ENCODE assay signal across 9 cellular contexts in the genomic region with DNA sequence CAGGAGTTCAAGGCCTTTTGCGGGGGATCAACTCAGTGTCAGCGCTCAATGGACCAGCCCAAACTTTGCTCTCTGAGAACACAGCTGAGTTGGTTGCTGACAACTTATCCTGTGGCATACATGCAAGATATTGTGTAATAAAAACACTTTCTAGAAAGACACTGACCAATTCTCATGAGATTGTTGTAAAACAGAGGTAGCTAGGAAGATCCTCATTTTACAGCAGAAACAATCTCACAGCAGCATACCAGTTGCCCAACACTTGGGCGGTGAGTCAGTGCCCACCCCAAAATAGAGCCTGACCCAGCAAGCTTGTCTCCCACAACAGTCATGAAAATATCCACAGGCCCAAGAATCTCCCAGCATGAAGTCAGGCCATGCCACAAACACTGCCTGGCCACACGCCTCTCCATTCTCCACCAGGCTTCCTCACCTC. TPM values are rescaled to one million over a fixed set of nuclear protein-coding genes. Genes with fewer than 3 reads are reported as not detected.
DNase-seq lines count a peak whose midpoint lies in the region; ATAC-seq and TF ChIP-seq lines count a peak whose summit lies in the region.
"Had no signal": no experiment of that assay in that cellular context is flagged by ENCODE, and none has a peak within 500 bp of the region (broad histone marks: within the 10 kb centered on the region; RNA-seq: fewer than 3 reads in every experiment).

No MANE protein-coding gene starts in this region.

- WGBS in esophagus muscularis mucosa = 94% methylated on average over 4 of the region's 4 CpGs
- WGBS in sigmoid colon, 2 donors = 88 to 92% methylated on average over 4 of the region's 4 CpGs

- TF ChIP-seq POLR2A in esophagus muscularis mucosa (IDR thresholded peaks at IDR 0.05; ENCODE audit: low read depth) (no peak), sigmoid colon (IDR thresholded peaks at IDR 0.05) (no peak)

- DNase-seq in BJ (ENCODE audit: low read depth) (peak; percentile 47), NCI-H226 (peak; percentile 74), myocyte (ENCODE audit: low read depth) (peak; percentile 96), NCI-H69 (lab: John Stamatoyannopoulos, UW) (no peak), esophagus muscularis mucosa (ENCODE audit: extremely low spot score) (no peak), sigmoid colon (no peak)
- DNase-seq in effector memory CD8-positive, alpha-beta T cell = no peak
- DNase-seq: DND-41 had no signal

- ATAC-seq in effector memory CD8-positive, alpha-beta T cell (replicated peaks) = peak; percentile 14
- ATAC-seq in HG03135 (IDR thresholded peaks at IDR 0.05; ENCODE audit: unreplicated experiment) = no peak

- CTCF ChIA-PET in BJ (lab: Yijun Ruan, JAX) = interaction anchor here (0.7 to 1.2 kb wide), 6 partner anchors 8 to 59 kb away, joined by 3 to 5 read pairs (median 3); no protein-coding TSS in a partner anchor

- H3K4me1 ChIP-seq in esophagus muscularis mucosa = peaks cover 0 to 4% (median 0%) of the 10 kb centered on the region in 4 donors
- H3K4me1 ChIP-seq in sigmoid colon = no peaks in the 10 kb centered on the region

- H3K36me3 ChIP-seq in BJ (ENCODE audit: control insufficient read depth, insufficient read depth, low read length) (no peaks in the 10 kb centered on the region), esophagus muscularis mucosa (no peaks in the 10 kb centered on the region), sigmoid colon (no peaks in the 10 kb centered on the region)

- POLR2A ChIA-PET in BJ (lab: Charles Lee) = no interaction called here

- H3K36me3 Mint-ChIP-seq in effector memory CD8-positive, alpha-beta T cell (ENCODE audit: insufficient read depth) = no peaks in the 10 kb centered on the region

- H3K4me3 ChIP-seq in BJ (ENCODE audit: low read depth, low read length) (no peak overlapping the region), esophagus muscularis mucosa (no peak overlapping the region), sigmoid colon (no peak overlapping the region)

- no peaks in the 10 kb centered on the region for H3K27me3 Mint-ChIP-seq in effector memory CD8-positive, alpha-beta T cell

- H3K9me3 ChIP-seq in esophagus muscularis mucosa = no peaks in the 10 kb centered on the region
- no peaks in the 10 kb centered on the region for H3K9me3 ChIP-seq in sigmoid colon

- intact Hi-C loops in esophagus muscularis mucosa (cut with DNase I) = no loop called here
- intact Hi-C loops in sigmoid colon (cut with DNase I) = no loop called here

- H3K9me3 Mint-ChIP-seq in effector memory CD8-positive, alpha-beta T cell = no peaks in the 10 kb centered on the region

- no peak for TF ChIP-seq EP300 in esophagus muscularis mucosa (IDR thresholded peaks at IDR 0.05)
- TF ChIP-seq EP300 in sigmoid colon (IDR thresholded peaks at IDR 0.05) = no peak

- peaks cover 28 to 30% of the 10 kb centered on the region in 2 donors for H3K4me1 Mint-ChIP-seq in effector memory CD8-positive, alpha-beta T cell (ENCODE audit: low read depth in 2 of 2)

- H3K4me3 Mint-ChIP-seq in effector memory CD8-positive, alpha-beta T cell = no peak overlapping the region

- H3K27ac ChIP-seq in esophagus muscularis mucosa (replicated peaks in 1 of 4) (no peak overlapping the region), sigmoid colon (peak overlapping the region in 1 of 4 donors; percentile 26)

- peak overlapping the region in 1 of 2 donors; percentile 78 for H3K27ac Mint-ChIP-seq in effector memory CD8-positive, alpha-beta T cell

- no peaks in the 10 kb centered on the region; the same call in 1 of the 2 replicates for H3K27me3 ChIP-seq in BJ (ENCODE audit: control insufficient read depth, insufficient read depth, low read length)
- H3K27me3 ChIP-seq in esophagus muscularis mucosa = peaks cover 0 to 4% (median 0%) of the 10 kb centered on the region in 4 donors
- H3K27me3 ChIP-seq in sigmoid colon = no peaks in the 10 kb centered on the region

- TF ChIP-seq CTCF in BJ (IDR thresholded peaks at IDR 0.05; ENCODE audit: insufficient read depth, low read depth, low read length) (no peak), esophagus muscularis mucosa (IDR thresholded peaks at IDR 0.05) (no peak), sigmoid colon (IDR thresholded peaks at IDR 0.05) (no peak)

RNA-seq across cellular contexts. Expression of a gene that starts 18.2 kb away (rescaled TPM):
- polyA plus RNA-seq in BJ (2011; rRNA removed) = not detected in 2 replicates
- polyA minus RNA-seq in BJ (2011; rRNA and poly(A)+ RNA removed) = not detected in 2 replicates
- not detected in 2 replicates for total RNA-seq in myocyte
- 0.01 TPM for polyA plus RNA-seq in myocyte (2012)
- 1 to 10 TPM in 2 of 4 donors, under 1 TPM in 2; 0.71 to 4.1 (median 1.3) TPM for total RNA-seq in esophagus muscularis mucosa
- total RNA-seq in sigmoid colon = 1 to 10 TPM in 3 of 4 donors, under 1 TPM in 1; 0.82 to 2.0 (median 1.4) TPM
- polyA plus RNA-seq in sigmoid colon = 10 to 100 TPM in 1 of 3 donors, under 1 TPM in 2; under 0.01 to 10.3 (median 0.69) TPM

Comparison
In these comparisons a context has a peak if more than half of its experiments do, and no peak if none do; other contexts are left out.
1. DNase-seq: peak in BJ (single experiment), NCI-H226 (single experiment) and myocyte (single experiment); none in effector memory CD8-positive, alpha-beta T cell (0 of 3), NCI-H69 (single experiment), esophagus muscularis mucosa (single experiment) and sigmoid colon (single experiment).